ENCODE assay signal across 21 cellular contexts in genomic region chr4:136810626-136811025, GRCh38.
DNase-seq lines count a peak whose midpoint lies in the region; ATAC-seq and TF ChIP-seq lines count a peak whose summit lies in the region.
"Had no signal": no experiment of that assay in that cellular context is flagged by ENCODE, and none has a peak within 500 bp of the region (broad histone marks: within the 10 kb centered on the region; RNA-seq: fewer than 3 reads in every experiment).

No MANE protein-coding gene starts in this region.

- H3K4me3 ChIP-seq in RWPE2 (ENCODE audit: severe bottlenecking), result no peak overlapping the region
- H3K4me3 ChIP-seq: A549, BLaER1 had no signal

- no peak overlapping the region for H3K27ac ChIP-seq in RWPE2 (ENCODE audit: poor library complexity, severe bottlenecking)
- H3K27ac ChIP-seq: A549, BLaER1, KMS-11 had no signal

- DNase-seq in Daoy (ENCODE audit: low read depth) (peak; percentile 33), HS-27A (ENCODE audit: low read depth) (peak; percentile 49), RWPE2 (ENCODE audit: low spot score) (no peak), kidney tubule cell (ENCODE audit: low spot score) (peak; percentile 30), GM10266 (ENCODE audit: extremely low spot score) (no peak)
- DNase-seq in activated effector memory CD4-positive, alpha-beta T cell treated with anti-CD3 and anti-CD28 coated beads, Interleukin-2, amount 50 U/mL, for 16 hours, result no peak
- DNase-seq in stimulated activated CD4-positive, alpha-beta T cell treated with anti-CD3 and anti-CD28 coated beads, Interleukin-2, amount 100 ng/mL, for 24 hours, result no peak
- DNase-seq: Calu3; CD8-positive, alpha-beta T cell; DMS53; MM.1S; NCI-H1105; NCI-H1694; NCI-H510A; NCI-H774; SHP77 treated with DMSO at 0.1 percent for 48 hours; SK-N-SH had no signal

- no peaks in the 10 kb centered on the region for H3K27me3 ChIP-seq in RWPE2 (ENCODE audit: insufficient read depth, poor library complexity, severe bottlenecking)

- H3K9me3 ChIP-seq in RWPE2 (ENCODE audit: severe bottlenecking), result no peaks in the 10 kb centered on the region
- H3K9me3 ChIP-seq: A549, SK-N-SH had no signal

- peak; percentile 35; the same call in 1 of the 3 replicates for ATAC-seq in RWPE2 (ENCODE audit: low read depth)
- ATAC-seq: A549; CD8-positive, alpha-beta T cell; HCT116 had no signal

- no peaks in the 10 kb centered on the region for H3K4me1 ChIP-seq in RWPE2 (ENCODE audit: insufficient read depth, poor library complexity, severe bottlenecking)
- H3K4me1 ChIP-seq: A549, BLaER1 had no signal

- no peak for TF ChIP-seq CTCF in RWPE2 (IDR thresholded peaks at IDR 0.05; ENCODE audit: poor library complexity, severe bottlenecking)
- TF ChIP-seq CTCF in GM10266 (IDR thresholded peaks at IDR 0.05; ENCODE audit: control insufficient read depth, insufficient read depth, low read depth, missing control alignments), result no peak

- H3K36me3 ChIP-seq in RWPE2 (ENCODE audit: low read depth), result no peaks in the 10 kb centered on the region
- H3K36me3 ChIP-seq: BLaER1 had no signal

Comparison
In these comparisons a context has a peak if more than half of its experiments do, and no peak if none do; other contexts are left out.
1. DNase-seq: peak in Daoy (single experiment), HS-27A (single experiment) and kidney tubule cell (single experiment); none in RWPE2 (single experiment), activated effector memory CD4-positive, alpha-beta T cell treated with anti-CD3 and anti-CD28 coated beads, Interleukin-2, amount 50 U/mL, for 16 hours (single experiment), stimulated activated CD4-positive, alpha-beta T cell treated with anti-CD3 and anti-CD28 coated beads, Interleukin-2, amount 100 ng/mL, for 24 hours (0 of 2) and GM10266 (single experiment).